In the genomic region with DNA sequence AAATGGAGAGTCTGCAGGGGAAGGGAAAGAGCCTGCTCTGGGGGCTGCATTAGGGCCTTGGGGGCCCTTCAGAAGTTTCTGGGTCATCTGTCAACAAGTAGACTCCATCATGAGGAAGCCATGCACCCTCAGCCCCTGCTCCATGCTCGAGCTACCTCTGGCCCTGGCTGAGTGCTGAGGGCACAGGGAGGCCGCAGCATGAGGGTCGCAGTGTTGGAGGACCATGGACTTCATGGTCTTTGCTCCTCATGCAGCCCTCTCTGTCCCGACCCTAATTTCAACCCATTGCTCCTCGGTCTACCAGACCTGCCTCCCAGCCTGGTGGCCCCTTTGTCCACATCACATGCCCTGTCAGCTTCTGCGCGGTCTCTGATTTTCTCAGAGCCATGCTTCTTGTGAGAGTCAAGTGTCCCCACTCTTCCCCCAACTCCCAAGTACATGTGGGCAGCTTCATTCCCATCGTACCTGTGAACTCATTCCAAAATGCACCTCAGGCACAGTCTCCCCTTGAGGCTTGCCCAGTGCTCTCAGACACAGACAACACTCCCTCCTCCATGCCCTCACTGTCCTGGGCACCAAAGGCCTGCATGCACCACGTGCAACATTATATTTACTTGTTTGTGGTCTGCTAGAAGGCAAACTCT, we compare ENCODE assay signal across 20 cellular contexts. TPM values are rescaled to one million over a fixed set of nuclear protein-coding genes. Genes with fewer than 3 reads are reported as not detected.
"Had no signal": no experiment of that assay in that cellular context is flagged by ENCODE, and none has a peak within 500 bp of the region (broad histone marks: within the 10 kb centered on the region; RNA-seq: fewer than 3 reads in every experiment).

No MANE protein-coding gene starts in this region.

- H3K27me3 Mint-ChIP-seq: activated CD4-positive, alpha-beta T cell treated with anti-CD3 and anti-CD28 coated beads, Interleukin-2, amount 10 ng/mL, durations not matched to agents 7 days and 5 days; activated naive CD8-positive, alpha-beta T cell treated with anti-CD3 and anti-CD28 coated beads for 36 hours had no signal

- H3K36me3 Mint-ChIP-seq: activated naive CD8-positive, alpha-beta T cell treated with anti-CD3 and anti-CD28 coated beads for 36 hours; immature natural killer cell; stimulated activated naive B cell treated with anti-CD40 and anti-IgM and Interleukin-4, amounts not matched to agents 10 μg/mL and 1 μg/mL and 100 μg/mL, for 72 hours had no signal

- H3K27ac Mint-ChIP-seq: activated CD4-positive, alpha-beta T cell treated with anti-CD3 and anti-CD28 coated beads, Interleukin-2, amount 10 ng/mL, durations not matched to agents 7 days and 5 days; activated naive CD8-positive, alpha-beta T cell treated with anti-CD3 and anti-CD28 coated beads for 36 hours; stimulated activated naive B cell treated with anti-CD40 and anti-IgM and Interleukin-4, amounts not matched to agents 10 μg/mL and 1 μg/mL and 100 μg/mL, for 72 hours; T-helper 2 cell treated with Interferon-gamma antibody and Interleukin-4, amounts not matched to agents 5 μg/mL and 100 μg/mL, for 36 hours had no signal

- ATAC-seq: body of pancreas; left cardiac atrium; stimulated activated naive B cell treated with anti-CD40 and anti-IgM and Interleukin-4, amounts not matched to agents 10 μg/mL and 1 μg/mL and 100 μg/mL, for 72 hours had no signal

- H3K4me3 Mint-ChIP-seq: activated CD4-positive, alpha-beta T cell treated with anti-CD3 and anti-CD28 coated beads, Interleukin-2, amount 10 ng/mL, durations not matched to agents 7 days and 5 days; activated naive CD8-positive, alpha-beta T cell treated with anti-CD3 and anti-CD28 coated beads for 36 hours; immature natural killer cell; stimulated activated naive B cell treated with anti-CD40 and anti-IgM and Interleukin-4, amounts not matched to agents 10 μg/mL and 1 μg/mL and 100 μg/mL, for 72 hours; T-helper 2 cell treated with Interferon-gamma antibody and Interleukin-4, amounts not matched to agents 5 μg/mL and 100 μg/mL, for 36 hours had no signal

- H3K27me3 ChIP-seq: body of pancreas had no signal

- H3K9me3 ChIP-seq: body of pancreas had no signal

- H3K9me3 Mint-ChIP-seq: activated CD4-positive, alpha-beta T cell treated with anti-CD3 and anti-CD28 coated beads, Interleukin-2, amount 10 ng/mL, durations not matched to agents 7 days and 5 days; activated naive CD8-positive, alpha-beta T cell treated with anti-CD3 and anti-CD28 coated beads for 36 hours; immature natural killer cell; stimulated activated naive B cell treated with anti-CD40 and anti-IgM and Interleukin-4, amounts not matched to agents 10 μg/mL and 1 μg/mL and 100 μg/mL, for 72 hours; T-helper 2 cell treated with Interferon-gamma antibody and Interleukin-4, amounts not matched to agents 5 μg/mL and 100 μg/mL, for 36 hours had no signal

- H3K4me1 Mint-ChIP-seq: activated naive CD8-positive, alpha-beta T cell treated with anti-CD3 and anti-CD28 coated beads for 36 hours; immature natural killer cell; stimulated activated naive B cell treated with anti-CD40 and anti-IgM and Interleukin-4, amounts not matched to agents 10 μg/mL and 1 μg/mL and 100 μg/mL, for 72 hours had no signal

- H3K27ac ChIP-seq: body of pancreas had no signal

- H3K4me3 ChIP-seq: body of pancreas, lung had no signal

- DNase-seq: activated CD4-positive, alpha-beta T cell treated with anti-CD3 and anti-CD28 coated beads, Interleukin-2, amount 10 ng/mL, durations not matched to agents 7 days and 5 days; activated gamma-delta T cell; activated naive CD8-positive, alpha-beta T cell treated with anti-CD3 and anti-CD28 coated beads for 36 hours; activated T-cell treated with anti-CD3 and anti-CD28 coated beads, Interleukin-2, amount 50 U/mL, for 1 hour; amygdala; central memory CD4-positive, alpha-beta T cell; cortex of kidney; effector memory CD4-positive, alpha-beta T cell; foreskin melanocyte; immature natural killer cell; left cardiac atrium; retina; stimulated activated CD4-positive, alpha-beta T cell treated with anti-CD3 and anti-CD28 coated beads, Interleukin-2, amount 100 ng/mL, for 48 hours; stimulated activated naive B cell treated with anti-CD40 and anti-IgM and Interleukin-4, amounts not matched to agents 10 μg/mL and 1 μg/mL and 100 μg/mL, for 72 hours; trophoblast cell had no signal

RNA-seq across cellular contexts. Expression of a gene that starts 14.7 kb away (rescaled TPM):
- total RNA-seq: left cardiac atrium had no signal
- polyA plus RNA-seq: immature natural killer cell had no signal

RNA-seq across cellular contexts. Expression of a gene that starts 21.2 kb away (rescaled TPM):
- total RNA-seq: activated CD4-positive, alpha-beta T cell treated with anti-CD3 and anti-CD28 coated beads, Interleukin-2, amount 10 ng/mL, durations not matched to agents 7 days and 5 days; activated CD8-positive, alpha-beta memory T cell treated with anti-CD3 and anti-CD28 coated beads for 36 hours; activated naive CD8-positive, alpha-beta T cell treated with anti-CD3 and anti-CD28 coated beads for 36 hours; body of pancreas; left cardiac atrium; lung; subcutaneous adipose tissue had no signal
- polyA plus RNA-seq: immature natural killer cell had no signal

RNA-seq across cellular contexts. Expression of a gene that starts 47.1 kb away (rescaled TPM):
- total RNA-seq: activated CD4-positive, alpha-beta T cell treated with anti-CD3 and anti-CD28 coated beads, Interleukin-2, amount 10 ng/mL, durations not matched to agents 7 days and 5 days; activated CD8-positive, alpha-beta memory T cell treated with anti-CD3 and anti-CD28 coated beads for 36 hours; activated naive CD8-positive, alpha-beta T cell treated with anti-CD3 and anti-CD28 coated beads for 36 hours; body of pancreas; left cardiac atrium; lung; subcutaneous adipose tissue had no signal
- polyA plus RNA-seq: immature natural killer cell, lung had no signal
